ENCODE assay signal across 8 cellular contexts in the genomic region with DNA sequence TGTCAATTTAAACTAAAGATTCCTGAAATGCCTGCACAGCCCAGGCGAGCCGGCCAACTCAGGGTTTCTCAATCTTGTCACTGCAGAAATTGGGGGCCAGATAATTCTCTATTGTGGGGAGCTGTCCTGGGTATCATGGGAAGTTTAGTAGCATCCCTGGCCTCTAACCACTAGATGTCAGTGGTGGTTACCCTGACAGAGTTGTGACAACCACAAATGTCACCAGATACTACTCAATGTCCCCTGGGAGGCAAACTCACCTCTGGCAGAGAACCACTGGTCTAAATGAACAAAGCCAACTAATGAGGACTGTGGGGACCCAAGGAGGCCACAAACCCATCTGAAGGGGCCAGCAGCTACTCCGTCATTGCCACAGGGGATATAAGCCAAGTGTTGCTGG.
DNase-seq lines count a peak whose midpoint lies in the region; ATAC-seq and TF ChIP-seq lines count a peak whose summit lies in the region.

No MANE protein-coding gene starts in this region.

- DNase-seq in activated CD4-positive, alpha-beta T cell treated with anti-CD3 and anti-CD28 coated beads for 4 hours, result peak; percentile 7 to 11
- no peak for DNase-seq in activated CD4-positive, alpha-beta T cell treated with anti-CD3 and anti-CD28 coated beads, Interleukin-2, amount 50 U/mL, for 1 hour
- peak; percentile 56 to 76 for DNase-seq in SJCRH30
- DNase-seq in choroid plexus epithelial cell (ENCODE audit: low read depth), result peak; percentile 35
- DNase-seq in lower lobe of right lung, result no peak
- DNase-seq in upper lobe of right lung, result no peak

- H3K4me3 ChIP-seq in SJCRH30 (no peak overlapping the region), choroid plexus epithelial cell (ENCODE audit: low read depth, low read length) (no peak overlapping the region), lower lobe of right lung (no peak overlapping the region), upper lobe of right lung (no peak overlapping the region)

- intact Hi-C loops in lower lobe of right lung (cut with DNase I) (no loop called here), upper lobe of right lung (cut with DNase I) (no loop called here)

- H3K27ac ChIP-seq in SJCRH30, result no peak overlapping the region
- no peak overlapping the region for H3K27ac ChIP-seq in lower lobe of right lung
- H3K27ac ChIP-seq in upper lobe of right lung, result no peak overlapping the region

- TF ChIP-seq CTCF in LNCAP (IDR thresholded peaks at IDR 0.05) (peak; percentile 79), choroid plexus epithelial cell (conservative IDR thresholded peaks at IDR 0.05; ENCODE audit: low read depth, low read length) (peak; percentile 78), lower lobe of right lung (IDR thresholded peaks at IDR 0.05) (peak; percentile 62), upper lobe of right lung (IDR thresholded peaks at IDR 0.05) (peak; percentile 63)

- H3K36me3 ChIP-seq in SJCRH30 (no peaks in the 10 kb centered on the region), lower lobe of right lung (no peaks in the 10 kb centered on the region), upper lobe of right lung (no peaks in the 10 kb centered on the region)

- peak; percentile 82 for ATAC-seq in GM21576 (IDR thresholded peaks at IDR 0.05; ENCODE audit: unreplicated experiment)
- peak; percentile 69 to 85 for ATAC-seq in lower lobe of right lung
- peak; percentile 91 for ATAC-seq in upper lobe of right lung

- H3K9me3 ChIP-seq in SJCRH30 (replicated peaks), result no peaks in the 10 kb centered on the region
- H3K9me3 ChIP-seq in lower lobe of right lung, result no peaks in the 10 kb centered on the region
- no peaks in the 10 kb centered on the region for H3K9me3 ChIP-seq in upper lobe of right lung

- H3K4me1 ChIP-seq in SJCRH30, result no peaks in the 10 kb centered on the region; the same call in 1 of the 2 replicates
- no peaks in the 10 kb centered on the region for H3K4me1 ChIP-seq in lower lobe of right lung
- H3K4me1 ChIP-seq in upper lobe of right lung, result no peaks in the 10 kb centered on the region

- H3K27me3 ChIP-seq in SJCRH30 (no peaks in the 10 kb centered on the region), lower lobe of right lung (ENCODE audit: low read depth) (no peaks in the 10 kb centered on the region), upper lobe of right lung (no peaks in the 10 kb centered on the region)

Comparison
In these comparisons a context has a peak if more than half of its experiments do, and no peak if none do; other contexts are left out.
1. DNase-seq: peak in activated CD4-positive, alpha-beta T cell treated with anti-CD3 and anti-CD28 coated beads for 4 hours (2 of 2), SJCRH30 (2 of 2) and choroid plexus epithelial cell (single experiment); none in activated CD4-positive, alpha-beta T cell treated with anti-CD3 and anti-CD28 coated beads, Interleukin-2, amount 50 U/mL, for 1 hour (single experiment), lower lobe of right lung (single experiment) and upper lobe of right lung (single experiment).
2. Peak in every context shown above with its lines, with median percentiles within 50 percentile points of each other: ATAC-seq and CTCF ChIP-seq.